ENCODE assay signal across 8 cellular contexts in genomic region chr19:44141191-44142013, GRCh38.
A peak's percentile ranks its signal among the peaks of the same experiment; 100 is the strongest.
DNase-seq lines count a peak whose midpoint lies in the region; ATAC-seq and TF ChIP-seq lines count a peak whose summit lies in the region.

TSS of gene ZNF234 (plus strand) at chr19:44141554. CDS start at chr19:44144633, 3,079 bp downstream.

- H3K4me1 Mint-ChIP-seq in activated naive CD4-positive, alpha-beta T cell treated with anti-CD3 and anti-CD28 coated beads, Interleukin-2, amount 50 U/mL, for 24 hours = peaks cover 17% of the 10 kb centered on the region

- peaks cover 29% of the 10 kb centered on the region for H3K36me3 Mint-ChIP-seq in activated naive CD4-positive, alpha-beta T cell treated with anti-CD3 and anti-CD28 coated beads, Interleukin-2, amount 50 U/mL, for 24 hours

- ATAC-seq in GM19467 (IDR thresholded peaks at IDR 0.05; ENCODE audit: unreplicated experiment) (peak; percentile 68), SK-N-SH treated with all-trans-retinoic acid at 6 μM for 48 hours (peak; percentile 97)

- DNase-seq in CD1c-positive myeloid dendritic cell (ENCODE audit: extremely low spot score) = peak; percentile 88
- DNase-seq in KG1 (lab: John Stamatoyannopoulos, UW) = peak; percentile 61
- DNase-seq in globus pallidus (ENCODE audit: low spot score) = peak; percentile 89
- DNase-seq in nucleus accumbens (lab: John Stamatoyannopoulos, UW) = peak; percentile 32 to 93 (median 82)
- peak; percentile 32 to 92 (median 78) for DNase-seq in substantia nigra (lab: John Stamatoyannopoulos, UW)

- H3K27me3 Mint-ChIP-seq in activated naive CD4-positive, alpha-beta T cell treated with anti-CD3 and anti-CD28 coated beads, Interleukin-2, amount 50 U/mL, for 24 hours = no peaks in the 10 kb centered on the region

- H3K9me3 Mint-ChIP-seq in activated naive CD4-positive, alpha-beta T cell treated with anti-CD3 and anti-CD28 coated beads, Interleukin-2, amount 50 U/mL, for 24 hours = no peaks in the 10 kb centered on the region

- peak within 1 kb of the TSS; percentile 91 for H3K4me3 Mint-ChIP-seq in activated naive CD4-positive, alpha-beta T cell treated with anti-CD3 and anti-CD28 coated beads, Interleukin-2, amount 50 U/mL, for 24 hours

- H3K27ac ChIP-seq in substantia nigra (ENCODE audit: low read depth, low read length, poor library complexity, severe bottlenecking) = peak within 1 kb of the TSS; percentile 73

- H3K27ac Mint-ChIP-seq in activated naive CD4-positive, alpha-beta T cell treated with anti-CD3 and anti-CD28 coated beads, Interleukin-2, amount 50 U/mL, for 24 hours = peak within 1 kb of the TSS; percentile 78

TF ChIP-seq in SK-N-SH treated with all-trans-retinoic acid at 6 μM for 48 hours, 23 proteins besides CTCF, POLR2A, EP300 and RAD21:
- TF ChIP-seq OSR1 (CRISPR knock-in tag; IDR thresholded peaks at IDR 0.05) (no peak), PPARA (CRISPR knock-in tag; IDR thresholded peaks at IDR 0.05; ENCODE audit: borderline replicate concordance) (no peak), ZNF565 (CRISPR knock-in tag; conservative IDR thresholded peaks at IDR 0.05; ENCODE audit: low read depth) (no peak), CREB5 (CRISPR knock-in tag; IDR thresholded peaks at IDR 0.05; ENCODE audit: low read depth) (no peak), ZFP3 (CRISPR knock-in tag; IDR thresholded peaks at IDR 0.05) (no peak), ESRRG (CRISPR knock-in tag; IDR thresholded peaks at IDR 0.05) (no peak), ARNTL (CRISPR knock-in tag; IDR thresholded peaks at IDR 0.05; ENCODE audit: borderline replicate concordance, low read depth) (no peak), BACH2 (CRISPR knock-in tag; IDR thresholded peaks at IDR 0.05; ENCODE audit: borderline replicate concordance) (no peak), CSRNP3 (CRISPR knock-in tag; IDR thresholded peaks at IDR 0.05) (no peak), POU6F1 (CRISPR knock-in tag; IDR thresholded peaks at IDR 0.05; ENCODE audit: borderline replicate concordance, low read depth) (no peak), ZC3H10 (CRISPR knock-in tag; IDR thresholded peaks at IDR 0.05) (no peak), ZFP30 (CRISPR knock-in tag; IDR thresholded peaks at IDR 0.05) (no peak), TOX (CRISPR knock-in tag; IDR thresholded peaks at IDR 0.05; ENCODE audit: borderline replicate concordance) (no peak)

Comparison
In these comparisons a context has a peak if more than half of its experiments do, and no peak if none do; other contexts are left out.
1. Peak in every context shown above with its lines: DNase-seq, ATAC-seq and H3K27ac ChIP-seq.